9 cellular contexts compared by ENCODE assay signal in genomic region chr20:14510341-14510740, GRCh38.
"Had no signal": no experiment of that assay in that cellular context is flagged by ENCODE, and none has a peak within 500 bp of the region (broad histone marks: within the 10 kb centered on the region; RNA-seq: fewer than 3 reads in every experiment).

No MANE protein-coding gene starts in this region.

- H3K4me3 ChIP-seq: GM23248, HAP-1, K562 had no signal

- H3K36me3 ChIP-seq: HAP-1 had no signal

- DNase-seq: GM23248, GOT3, H7, HFFc6, IMR-90 had no signal

- ATAC-seq: HCT116, K562 had no signal

- FAIRE-seq: K562 had no signal

- H3K4me1 ChIP-seq: HAP-1 had no signal

- H3K27ac ChIP-seq: GM23248, HL-60 had no signal

- H3K9me3 ChIP-seq: HAP-1 had no signal

- H2AFZ ChIP-seq: GM23248 had no signal

- H3K9ac ChIP-seq: GM23248 had no signal
